1 cellular context compared by ENCODE assay signal in genomic region chr5:144065766-144066165, GRCh38.
TF ChIP-seq lines count a peak whose summit lies in the region.

No MANE protein-coding gene starts in this region.

TF ChIP-seq in SK-N-SH treated with all-trans-retinoic acid at 6 μM for 48 hours, 23 proteins besides CTCF, POLR2A, EP300 and RAD21 (continued from another document):
- TF ChIP-seq OSR1 (CRISPR knock-in tag; IDR thresholded peaks at IDR 0.05): no peak
- TF ChIP-seq ISL1 (CRISPR knock-in tag; IDR thresholded peaks at IDR 0.05): no peak
- TF ChIP-seq BACH2 (CRISPR knock-in tag; IDR thresholded peaks at IDR 0.05; ENCODE audit: borderline replicate concordance): no peak
- TF ChIP-seq GLIS3 (CRISPR knock-in tag; IDR thresholded peaks at IDR 0.05): no peak
- TF ChIP-seq ZNF70 (CRISPR knock-in tag; IDR thresholded peaks at IDR 0.05): no peak
- TF ChIP-seq SNAI2 (CRISPR knock-in tag; IDR thresholded peaks at IDR 0.05): no peak
- TF ChIP-seq TOX (CRISPR knock-in tag; IDR thresholded peaks at IDR 0.05; ENCODE audit: borderline replicate concordance): no peak
